20 cellular contexts compared by ENCODE assay signal in genomic region chr1:246641394-246641793, GRCh38.
"Had no signal": no experiment of that assay in that cellular context is flagged by ENCODE, and none has a peak within 500 bp of the region (broad histone marks: within the 10 kb centered on the region; RNA-seq: fewer than 3 reads in every experiment).

No MANE protein-coding gene starts in this region.

- H3K4me1 ChIP-seq: body of pancreas, prostate gland, right lobe of liver, spleen had no signal

- H3K27me3 ChIP-seq: body of pancreas, cardiac muscle cell, heart right ventricle, ovary, right lobe of liver, spleen, testis had no signal

- H3K9me3 ChIP-seq: body of pancreas, heart right ventricle, ovary, prostate gland, right lobe of liver, spleen, testis had no signal

- H3K4me3 ChIP-seq: body of pancreas, cardiac muscle cell, heart right ventricle, ovary, prostate gland, right lobe of liver, spleen, testis had no signal

- H3K27ac ChIP-seq: body of pancreas, cardiac muscle cell, ovary, prostate gland, right lobe of liver, spleen, testis had no signal

- ATAC-seq: body of pancreas, left colon, natural killer cell, right lobe of liver had no signal

- DNase-seq: activated CD4-positive, alpha-beta memory T cell treated with anti-CD3 and anti-CD28 coated beads for 36 hours; activated CD4-positive, alpha-beta T cell treated with anti-CD3 and anti-CD28 coated beads for 48 hours; activated CD4-positive, CD25-positive, alpha-beta regulatory T cell; activated naive CD4-positive, alpha-beta T cell treated with anti-CD3 and anti-CD28 coated beads for 36 hours; activated T-cell treated with anti-CD3 and anti-CD28 coated beads, Interleukin-2, amount 50 U/mL, for 48 hours; body of pancreas; effector CD8-positive, alpha-beta T cell; heart right ventricle; islet precursor cell; left colon; natural killer cell; ovary; right lobe of liver; spleen; stimulated activated CD4-positive, alpha-beta T cell treated with anti-CD3 and anti-CD28 coated beads, Interleukin-4, amount 100 ng/mL, for 1 hour; stimulated activated naive CD4-positive, alpha-beta T cell; T1000; testis had no signal

- H3K36me3 ChIP-seq: ovary, prostate gland had no signal
